Comparison of ENCODE assay signal across 29 cellular contexts in genomic region chr3:129676985-129677384, GRCh38.
"Had no signal": no experiment of that assay in that cellular context is flagged by ENCODE, and none has a peak within 500 bp of the region (broad histone marks: within the 10 kb centered on the region; RNA-seq: fewer than 3 reads in every experiment).

No MANE protein-coding gene starts in this region.

- DNase-seq: activated CD4-positive, alpha-beta memory T cell treated with anti-CD3 and anti-CD28 coated beads for 36 hours; activated CD4-positive, alpha-beta T cell treated with anti-CD3 and anti-CD28 coated beads for 36 hours; activated CD4-positive, alpha-beta T cell treated with anti-CD3 and anti-CD28 coated beads, Interleukin-2, amount 10 ng/mL, durations not matched to agents 24 days and 14 days; activated CD4-positive, CD25-positive, alpha-beta regulatory T cell; activated CD4-positive, CD25-positive, alpha-beta regulatory T cell treated with anti-CD3 and anti-CD28 coated beads, Interleukin-2, amount 50 U/mL, for 72 hours; activated CD8-positive, alpha-beta memory T cell treated with anti-CD3 and anti-CD28 coated beads, Interleukin-2, amount 50 U/mL, for 48 hours; activated effector memory CD4-positive, alpha-beta T cell treated with Interleukin-2 at 50 U/mL for 16 hours; activated gamma-delta T cell treated with Interleukin-2 at 50 U/mL for 16 hours; activated naive CD4-positive, alpha-beta T cell treated with anti-CD3 and anti-CD28 coated beads, Interleukin-2, amount 50 U/mL, for 16 hours; activated naive CD4-positive, alpha-beta T cell treated with Interleukin-2 at 50 U/mL for 16 hours; activated T-cell treated with anti-CD3 and anti-CD28 coated beads for 4 hours; activated T-cell treated with anti-CD3 and anti-CD28 coated beads, Interleukin-2, amount 50 U/mL, for 24 hours; amniotic stem cell; anterior cingulate cortex; brain microvascular endothelial cell; dorsolateral prefrontal cortex; effector memory CD4-positive, alpha-beta T cell; endodermal cell; foreskin fibroblast; T-helper 1 cell; T-helper 17 cell; T1000 had no signal

- H3K27ac Mint-ChIP-seq: activated CD4-positive, alpha-beta memory T cell treated with anti-CD3 and anti-CD28 coated beads for 36 hours; activated CD4-positive, alpha-beta T cell treated with anti-CD3 and anti-CD28 coated beads for 36 hours; activated CD4-positive, alpha-beta T cell treated with anti-CD3 and anti-CD28 coated beads, Interleukin-2, amount 10 ng/mL, durations not matched to agents 24 days and 14 days; activated naive CD8-positive, alpha-beta T cell; activated T-cell treated with anti-CD3 and anti-CD28 coated beads, Interleukin-2, amount 50 U/mL, for 24 hours; activated T-helper 17 cell treated with anti-CD3 and anti-CD28 coated beads, Interleukin-2, amount 50 U/mL, for 72 hours; dendritic cell treated with granulocyte-macrophage colony-stimulating factor and Interleukin-4, amounts not matched to agents 40 ng/mL and 50 ng/mL, for 4 days; endodermal cell; T-helper 17 cell; T-helper 2 cell treated with Interferon-gamma antibody and Interleukin-4, amounts not matched to agents 5 μg/mL and 100 μg/mL, for 36 hours had no signal

- H3K27me3 ChIP-seq: brain microvascular endothelial cell, dorsolateral prefrontal cortex had no signal

- H3K27ac ChIP-seq: brain microvascular endothelial cell, coronary artery, dorsolateral prefrontal cortex had no signal

- H3K36me3 ChIP-seq: brain microvascular endothelial cell had no signal

- H3K4me3 ChIP-seq: coronary artery, dorsolateral prefrontal cortex had no signal

- H3K4me3 Mint-ChIP-seq: activated CD4-positive, alpha-beta memory T cell treated with anti-CD3 and anti-CD28 coated beads for 36 hours; activated CD4-positive, alpha-beta T cell treated with anti-CD3 and anti-CD28 coated beads for 36 hours; activated CD4-positive, alpha-beta T cell treated with anti-CD3 and anti-CD28 coated beads, Interleukin-2, amount 10 ng/mL, durations not matched to agents 24 days and 14 days; activated naive CD8-positive, alpha-beta T cell; activated T-cell treated with anti-CD3 and anti-CD28 coated beads, Interleukin-2, amount 50 U/mL, for 24 hours; activated T-helper 17 cell treated with anti-CD3 and anti-CD28 coated beads, Interleukin-2, amount 50 U/mL, for 72 hours; central memory CD8-positive, alpha-beta T cell; dendritic cell treated with granulocyte-macrophage colony-stimulating factor and Interleukin-4, amounts not matched to agents 40 ng/mL and 50 ng/mL, for 4 days; endodermal cell; T-helper 17 cell; T-helper 2 cell treated with Interferon-gamma antibody and Interleukin-4, amounts not matched to agents 5 μg/mL and 100 μg/mL, for 36 hours had no signal

- H3K9me3 Mint-ChIP-seq: activated CD4-positive, alpha-beta memory T cell treated with anti-CD3 and anti-CD28 coated beads for 36 hours; activated CD4-positive, alpha-beta T cell treated with anti-CD3 and anti-CD28 coated beads, Interleukin-2, amount 10 ng/mL, durations not matched to agents 24 days and 14 days; activated T-cell treated with anti-CD3 and anti-CD28 coated beads, Interleukin-2, amount 50 U/mL, for 24 hours; activated T-helper 17 cell treated with anti-CD3 and anti-CD28 coated beads, Interleukin-2, amount 50 U/mL, for 72 hours; central memory CD8-positive, alpha-beta T cell; dendritic cell treated with granulocyte-macrophage colony-stimulating factor and Interleukin-4, amounts not matched to agents 40 ng/mL and 50 ng/mL, for 4 days; endodermal cell; T-helper 2 cell treated with Interferon-gamma antibody and Interleukin-4, amounts not matched to agents 5 μg/mL and 100 μg/mL, for 36 hours had no signal

- H3K36me3 Mint-ChIP-seq: activated CD4-positive, alpha-beta memory T cell treated with anti-CD3 and anti-CD28 coated beads for 36 hours; activated naive CD8-positive, alpha-beta T cell had no signal

- ATAC-seq: activated CD4-positive, alpha-beta T cell treated with anti-CD3 and anti-CD28 coated beads for 36 hours; activated T-helper 17 cell treated with anti-CD3 and anti-CD28 coated beads, Interleukin-2, amount 50 U/mL, for 72 hours; esophagus mucosa; T-helper 17 cell had no signal

- H3K27me3 Mint-ChIP-seq: activated CD4-positive, alpha-beta memory T cell treated with anti-CD3 and anti-CD28 coated beads for 36 hours; activated CD4-positive, alpha-beta T cell treated with anti-CD3 and anti-CD28 coated beads for 36 hours; activated CD4-positive, alpha-beta T cell treated with anti-CD3 and anti-CD28 coated beads, Interleukin-2, amount 10 ng/mL, durations not matched to agents 24 days and 14 days; activated naive CD8-positive, alpha-beta T cell; activated T-cell treated with anti-CD3 and anti-CD28 coated beads, Interleukin-2, amount 50 U/mL, for 24 hours; activated T-helper 17 cell treated with anti-CD3 and anti-CD28 coated beads, Interleukin-2, amount 50 U/mL, for 72 hours; central memory CD8-positive, alpha-beta T cell; dendritic cell treated with granulocyte-macrophage colony-stimulating factor and Interleukin-4, amounts not matched to agents 40 ng/mL and 50 ng/mL, for 4 days; T-helper 17 cell had no signal

- H3K4me1 Mint-ChIP-seq: activated T-helper 17 cell treated with anti-CD3 and anti-CD28 coated beads, Interleukin-2, amount 50 U/mL, for 72 hours; endodermal cell had no signal
